In genomic region chr11:123069878-123070821, GRCh38 we compare ENCODE assay signal across 8 cellular contexts. TPM values are rescaled to one million over a fixed set of nuclear protein-coding genes. Genes with fewer than 3 reads are reported as not detected.
A peak's percentile ranks its signal among the peaks of the same experiment; 100 is the strongest.
DNase-seq lines count a peak whose midpoint lies in the region; ATAC-seq, FAIRE-seq and TF ChIP-seq lines count a peak whose summit lies in the region.

No MANE protein-coding gene starts in this region.

- H3K4me1 ChIP-seq in thoracic aorta (ENCODE audit: control insufficient read depth in 1 of 2, low read depth in 2 of 2) (peaks cover 0 to 30% of the 10 kb centered on the region in 2 donors), BE2C (no peaks in the 10 kb centered on the region)

- no peaks in the 10 kb centered on the region for H3K9me3 ChIP-seq in thoracic aorta
- H3K9me3 ChIP-seq in BE2C = no peaks in the 10 kb centered on the region

- H3K27ac ChIP-seq in coronary artery (no peak overlapping the region), thoracic aorta (peak overlapping the region in 1 of 2 donors; percentile 46)

- H3K27me3 ChIP-seq in GM06990 (replicated peaks; ENCODE audit: control insufficient read depth, insufficient read depth, low read length) = no peaks in the 10 kb centered on the region
- H3K27me3 ChIP-seq in thoracic aorta (replicated peaks; ENCODE audit: insufficient read depth) = no peaks in the 10 kb centered on the region
- no peaks in the 10 kb centered on the region for H3K27me3 ChIP-seq in BE2C

- no peak for FAIRE-seq in H54 (lab: Jason Lieb, UNC)

- DNase-seq in GM06990 (ENCODE audit: extremely low read depth, insufficient read length) = no peak
- no peak for DNase-seq in coronary artery (ENCODE audit: low spot score)
- no peak for DNase-seq in thoracic aorta (ENCODE audit: low spot score)
- no peak for DNase-seq in BE2C
- no peak for DNase-seq in H54 (ENCODE audit: insufficient read length, low spot score)
- DNase-seq in 8988T = no peak

- H3K36me3 ChIP-seq in GM06990 (ENCODE audit: control insufficient read depth, insufficient read depth, low read length) (no peaks in the 10 kb centered on the region), thoracic aorta (peaks cover 13% of the 10 kb centered on the region), BE2C (peaks cover 5% of the 10 kb centered on the region; the same call in 1 of the 2 replicates)

- TF ChIP-seq CTCF in GM06990 (IDR thresholded peaks at IDR 0.05; ENCODE audit: insufficient read depth, low read length, poor library complexity, severe bottlenecking) (no peak), coronary artery (IDR thresholded peaks at IDR 0.05) (no peak), thoracic aorta (IDR thresholded peaks at IDR 0.05) (no peak), BE2C (IDR thresholded peaks at IDR 0.05; ENCODE audit: low read depth, low read length) (no peak)

- peak overlapping the region; percentile 53 for H3K4me3 ChIP-seq in GM06990 (replicated peaks; ENCODE audit: low read depth, low read length)
- peak overlapping the region; percentile 7 for H3K4me3 ChIP-seq in coronary artery
- H3K4me3 ChIP-seq in thoracic aorta = peak overlapping the region; percentile 40
- H3K4me3 ChIP-seq in BE2C (ENCODE audit: low read depth, low read length) = no peak overlapping the region

- ATAC-seq in GM21360 (IDR thresholded peaks at IDR 0.05; ENCODE audit: unreplicated experiment) (peak; percentile 55), HG03571 (IDR thresholded peaks at IDR 0.05; ENCODE audit: unreplicated experiment) (peak; percentile 53), thoracic aorta (ENCODE audit: insufficient number of reproducible peaks, low FRiP score, low read depth) (no peak)

- TF ChIP-seq POLR2A in H54 (IDR thresholded peaks at IDR 0.05; ENCODE audit: low read depth, low read length) = no peak

RNA-seq across cellular contexts. Expression of gene HSPA8, which starts 8.2 kb away (rescaled TPM):
- total RNA-seq in thoracic aorta = 100 to 1,000 TPM; 728 to 947 TPM
- 1,196 TPM for polyA plus RNA-seq in BE2C (2012; ENCODE audit: insufficient read depth, insufficient read length, low read depth)
